In the genomic region with DNA sequence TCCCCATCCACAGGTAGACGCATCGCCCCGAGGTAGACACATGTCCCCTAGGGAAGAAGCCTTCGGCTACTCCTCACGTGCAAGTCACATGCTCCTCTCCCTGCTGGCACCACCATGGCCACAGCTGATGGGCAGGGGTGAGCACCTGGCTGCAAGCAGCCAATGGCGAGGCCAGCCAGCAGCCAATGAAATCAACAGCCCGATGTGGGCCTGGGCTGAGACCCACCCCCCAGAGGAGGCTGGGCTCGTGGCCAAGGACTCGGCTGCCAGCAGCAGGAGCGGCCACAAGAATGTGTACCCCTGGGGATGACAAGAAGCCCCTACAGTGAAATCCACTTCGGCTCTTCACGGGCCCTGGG, we compare ENCODE assay signal across 1 cellular context.
TF ChIP-seq lines count a peak whose summit lies in the region.

No MANE protein-coding gene starts in this region.

TF ChIP-seq in WTC11, 78 proteins besides CTCF, POLR2A, EP300 and RAD21 (continued from another document):
- TF ChIP-seq CBFB (CRISPR knock-in tag; IDR thresholded peaks at IDR 0.05; ENCODE audit: low read depth) (no peak), NR1H2 (CRISPR knock-in tag; IDR thresholded peaks at IDR 0.05) (no peak), TEAD1 (CRISPR knock-in tag; IDR thresholded peaks at IDR 0.05) (no peak), ZNF317 (CRISPR knock-in tag; IDR thresholded peaks at IDR 0.05; ENCODE audit: borderline replicate concordance, low read depth) (no peak), RORB (CRISPR knock-in tag; IDR thresholded peaks at IDR 0.05) (no peak), HMGA2 (CRISPR knock-in tag; IDR thresholded peaks at IDR 0.05) (no peak), NR2C2 (CRISPR knock-in tag; IDR thresholded peaks at IDR 0.05) (no peak), RELA (CRISPR knock-in tag; IDR thresholded peaks at IDR 0.05; ENCODE audit: borderline replicate concordance) (no peak), PRRX2 (CRISPR knock-in tag; IDR thresholded peaks at IDR 0.05) (no peak), KAT7 (CRISPR knock-in tag; IDR thresholded peaks at IDR 0.05; ENCODE audit: borderline replicate concordance) (no peak), ZNF396 (CRISPR knock-in tag; IDR thresholded peaks at IDR 0.05; ENCODE audit: borderline replicate concordance) (no peak), FOXK1 (CRISPR knock-in tag; IDR thresholded peaks at IDR 0.05) (no peak; the same call in 1 of the 2 replicates), ZNF219 (CRISPR knock-in tag; IDR thresholded peaks at IDR 0.05; ENCODE audit: borderline replicate concordance) (no peak), GRHL2 (CRISPR knock-in tag; IDR thresholded peaks at IDR 0.05; ENCODE audit: insufficient replicate concordance, severe bottlenecking) (no peak), ZNF232 (CRISPR knock-in tag; IDR thresholded peaks at IDR 0.05) (no peak), FOXP1 (CRISPR knock-in tag; IDR thresholded peaks at IDR 0.05; ENCODE audit: borderline replicate concordance) (peak; percentile 47; the same call in 1 of the 2 replicates), ZNF121 (CRISPR knock-in tag; IDR thresholded peaks at IDR 0.05) (no peak), SP1 (CRISPR knock-in tag; conservative IDR thresholded peaks at IDR 0.05) (no peak)
- TF ChIP-seq, protein P1, sequence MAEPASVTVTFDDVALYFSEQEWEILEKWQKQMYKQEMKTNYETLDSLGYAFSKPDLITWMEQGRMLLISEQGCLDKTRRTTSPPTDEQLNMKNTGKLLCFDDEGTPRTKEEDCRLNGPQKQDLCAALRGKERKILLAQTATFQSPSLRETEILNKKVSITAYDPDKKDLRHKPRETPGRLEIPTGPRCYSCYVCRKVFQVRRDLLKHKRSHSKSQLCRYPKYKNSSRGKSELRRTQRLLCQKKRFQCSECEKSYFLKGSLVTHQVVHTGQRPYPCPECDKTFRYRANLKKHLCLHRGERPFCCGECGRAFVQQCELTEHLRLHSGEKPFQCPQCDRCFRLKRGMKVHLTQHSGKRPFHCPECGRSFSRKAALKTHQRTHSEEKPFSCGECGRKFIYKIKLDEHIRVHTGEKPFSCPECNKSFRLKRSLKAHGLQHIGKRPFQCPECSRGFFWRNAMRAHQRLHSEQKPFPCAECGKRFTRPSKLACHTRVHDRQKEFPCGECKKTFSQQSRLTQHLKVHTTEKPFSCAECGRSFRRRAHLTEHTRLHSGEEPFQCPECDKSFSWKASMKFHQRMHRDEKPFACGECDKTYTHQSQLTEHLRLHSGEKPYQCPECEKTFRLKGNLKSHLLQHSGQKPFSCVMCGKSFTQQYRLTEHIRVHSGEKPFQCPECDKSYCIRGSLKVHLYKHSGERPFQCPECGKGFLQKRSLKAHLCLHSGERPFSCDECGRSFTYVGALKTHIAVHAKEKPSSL (CRISPR knock-in tag; conservative IDR thresholded peaks at IDR 0.05): no peak
- TF ChIP-seq, protein P2, sequence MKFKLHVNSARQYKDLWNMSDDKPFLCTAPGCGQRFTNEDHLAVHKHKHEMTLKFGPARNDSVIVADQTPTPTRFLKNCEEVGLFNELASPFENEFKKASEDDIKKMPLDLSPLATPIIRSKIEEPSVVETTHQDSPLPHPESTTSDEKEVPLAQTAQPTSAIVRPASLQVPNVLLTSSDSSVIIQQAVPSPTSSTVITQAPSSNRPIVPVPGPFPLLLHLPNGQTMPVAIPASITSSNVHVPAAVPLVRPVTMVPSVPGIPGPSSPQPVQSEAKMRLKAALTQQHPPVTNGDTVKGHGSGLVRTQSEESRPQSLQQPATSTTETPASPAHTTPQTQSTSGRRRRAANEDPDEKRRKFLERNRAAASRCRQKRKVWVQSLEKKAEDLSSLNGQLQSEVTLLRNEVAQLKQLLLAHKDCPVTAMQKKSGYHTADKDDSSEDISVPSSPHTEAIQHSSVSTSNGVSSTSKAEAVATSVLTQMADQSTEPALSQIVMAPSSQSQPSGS (CRISPR knock-in tag; IDR thresholded peaks at IDR 0.05; ENCODE audit: borderline replicate concordance, low read depth): no peak
- TF ChIP-seq, protein P3, sequence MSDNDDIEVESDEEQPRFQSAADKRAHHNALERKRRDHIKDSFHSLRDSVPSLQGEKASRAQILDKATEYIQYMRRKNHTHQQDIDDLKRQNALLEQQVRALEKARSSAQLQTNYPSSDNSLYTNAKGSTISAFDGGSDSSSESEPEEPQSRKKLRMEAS (CRISPR knock-in tag; IDR thresholded peaks at IDR 0.05): peak; percentile 44; the same call in 1 of the 2 replicates
- TF ChIP-seq, protein P4, sequence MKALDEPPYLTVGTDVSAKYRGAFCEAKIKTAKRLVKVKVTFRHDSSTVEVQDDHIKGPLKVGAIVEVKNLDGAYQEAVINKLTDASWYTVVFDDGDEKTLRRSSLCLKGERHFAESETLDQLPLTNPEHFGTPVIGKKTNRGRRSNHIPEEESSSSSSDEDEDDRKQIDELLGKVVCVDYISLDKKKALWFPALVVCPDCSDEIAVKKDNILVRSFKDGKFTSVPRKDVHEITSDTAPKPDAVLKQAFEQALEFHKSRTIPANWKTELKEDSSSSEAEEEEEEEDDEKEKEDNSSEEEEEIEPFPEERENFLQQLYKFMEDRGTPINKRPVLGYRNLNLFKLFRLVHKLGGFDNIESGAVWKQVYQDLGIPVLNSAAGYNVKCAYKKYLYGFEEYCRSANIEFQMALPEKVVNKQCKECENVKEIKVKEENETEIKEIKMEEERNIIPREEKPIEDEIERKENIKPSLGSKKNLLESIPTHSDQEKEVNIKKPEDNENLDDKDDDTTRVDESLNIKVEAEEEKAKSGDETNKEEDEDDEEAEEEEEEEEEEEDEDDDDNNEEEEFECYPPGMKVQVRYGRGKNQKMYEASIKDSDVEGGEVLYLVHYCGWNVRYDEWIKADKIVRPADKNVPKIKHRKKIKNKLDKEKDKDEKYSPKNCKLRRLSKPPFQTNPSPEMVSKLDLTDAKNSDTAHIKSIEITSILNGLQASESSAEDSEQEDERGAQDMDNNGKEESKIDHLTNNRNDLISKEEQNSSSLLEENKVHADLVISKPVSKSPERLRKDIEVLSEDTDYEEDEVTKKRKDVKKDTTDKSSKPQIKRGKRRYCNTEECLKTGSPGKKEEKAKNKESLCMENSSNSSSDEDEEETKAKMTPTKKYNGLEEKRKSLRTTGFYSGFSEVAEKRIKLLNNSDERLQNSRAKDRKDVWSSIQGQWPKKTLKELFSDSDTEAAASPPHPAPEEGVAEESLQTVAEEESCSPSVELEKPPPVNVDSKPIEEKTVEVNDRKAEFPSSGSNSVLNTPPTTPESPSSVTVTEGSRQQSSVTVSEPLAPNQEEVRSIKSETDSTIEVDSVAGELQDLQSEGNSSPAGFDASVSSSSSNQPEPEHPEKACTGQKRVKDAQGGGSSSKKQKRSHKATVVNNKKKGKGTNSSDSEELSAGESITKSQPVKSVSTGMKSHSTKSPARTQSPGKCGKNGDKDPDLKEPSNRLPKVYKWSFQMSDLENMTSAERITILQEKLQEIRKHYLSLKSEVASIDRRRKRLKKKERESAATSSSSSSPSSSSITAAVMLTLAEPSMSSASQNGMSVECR (CRISPR knock-in tag; IDR thresholded peaks at IDR 0.05; ENCODE audit: borderline replicate concordance): no peak
- TF ChIP-seq, protein P5, sequence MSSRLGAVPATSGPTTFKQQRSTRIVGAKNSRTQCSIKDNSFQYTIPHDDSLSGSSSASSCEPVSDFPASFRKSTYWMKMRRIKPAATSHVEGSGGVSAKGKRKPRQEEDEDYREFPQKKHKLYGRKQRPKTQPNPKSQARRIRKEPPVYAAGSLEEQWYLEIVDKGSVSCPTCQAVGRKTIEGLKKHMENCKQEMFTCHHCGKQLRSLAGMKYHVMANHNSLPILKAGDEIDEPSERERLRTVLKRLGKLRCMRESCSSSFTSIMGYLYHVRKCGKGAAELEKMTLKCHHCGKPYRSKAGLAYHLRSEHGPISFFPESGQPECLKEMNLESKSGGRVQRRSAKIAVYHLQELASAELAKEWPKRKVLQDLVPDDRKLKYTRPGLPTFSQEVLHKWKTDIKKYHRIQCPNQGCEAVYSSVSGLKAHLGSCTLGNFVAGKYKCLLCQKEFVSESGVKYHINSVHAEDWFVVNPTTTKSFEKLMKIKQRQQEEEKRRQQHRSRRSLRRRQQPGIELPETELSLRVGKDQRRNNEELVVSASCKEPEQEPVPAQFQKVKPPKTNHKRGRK (CRISPR knock-in tag; IDR thresholded peaks at IDR 0.05; ENCODE audit: borderline replicate concordance): peak; percentile 61; the same call in 1 of the 2 replicates
- TF ChIP-seq, protein P6, sequence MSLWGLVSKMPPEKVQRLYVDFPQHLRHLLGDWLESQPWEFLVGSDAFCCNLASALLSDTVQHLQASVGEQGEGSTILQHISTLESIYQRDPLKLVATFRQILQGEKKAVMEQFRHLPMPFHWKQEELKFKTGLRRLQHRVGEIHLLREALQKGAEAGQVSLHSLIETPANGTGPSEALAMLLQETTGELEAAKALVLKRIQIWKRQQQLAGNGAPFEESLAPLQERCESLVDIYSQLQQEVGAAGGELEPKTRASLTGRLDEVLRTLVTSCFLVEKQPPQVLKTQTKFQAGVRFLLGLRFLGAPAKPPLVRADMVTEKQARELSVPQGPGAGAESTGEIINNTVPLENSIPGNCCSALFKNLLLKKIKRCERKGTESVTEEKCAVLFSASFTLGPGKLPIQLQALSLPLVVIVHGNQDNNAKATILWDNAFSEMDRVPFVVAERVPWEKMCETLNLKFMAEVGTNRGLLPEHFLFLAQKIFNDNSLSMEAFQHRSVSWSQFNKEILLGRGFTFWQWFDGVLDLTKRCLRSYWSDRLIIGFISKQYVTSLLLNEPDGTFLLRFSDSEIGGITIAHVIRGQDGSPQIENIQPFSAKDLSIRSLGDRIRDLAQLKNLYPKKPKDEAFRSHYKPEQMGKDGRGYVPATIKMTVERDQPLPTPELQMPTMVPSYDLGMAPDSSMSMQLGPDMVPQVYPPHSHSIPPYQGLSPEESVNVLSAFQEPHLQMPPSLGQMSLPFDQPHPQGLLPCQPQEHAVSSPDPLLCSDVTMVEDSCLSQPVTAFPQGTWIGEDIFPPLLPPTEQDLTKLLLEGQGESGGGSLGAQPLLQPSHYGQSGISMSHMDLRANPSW (CRISPR knock-in tag; conservative IDR thresholded peaks at IDR 0.05; ENCODE audit: low read depth): no peak
- TF ChIP-seq, protein P7, sequence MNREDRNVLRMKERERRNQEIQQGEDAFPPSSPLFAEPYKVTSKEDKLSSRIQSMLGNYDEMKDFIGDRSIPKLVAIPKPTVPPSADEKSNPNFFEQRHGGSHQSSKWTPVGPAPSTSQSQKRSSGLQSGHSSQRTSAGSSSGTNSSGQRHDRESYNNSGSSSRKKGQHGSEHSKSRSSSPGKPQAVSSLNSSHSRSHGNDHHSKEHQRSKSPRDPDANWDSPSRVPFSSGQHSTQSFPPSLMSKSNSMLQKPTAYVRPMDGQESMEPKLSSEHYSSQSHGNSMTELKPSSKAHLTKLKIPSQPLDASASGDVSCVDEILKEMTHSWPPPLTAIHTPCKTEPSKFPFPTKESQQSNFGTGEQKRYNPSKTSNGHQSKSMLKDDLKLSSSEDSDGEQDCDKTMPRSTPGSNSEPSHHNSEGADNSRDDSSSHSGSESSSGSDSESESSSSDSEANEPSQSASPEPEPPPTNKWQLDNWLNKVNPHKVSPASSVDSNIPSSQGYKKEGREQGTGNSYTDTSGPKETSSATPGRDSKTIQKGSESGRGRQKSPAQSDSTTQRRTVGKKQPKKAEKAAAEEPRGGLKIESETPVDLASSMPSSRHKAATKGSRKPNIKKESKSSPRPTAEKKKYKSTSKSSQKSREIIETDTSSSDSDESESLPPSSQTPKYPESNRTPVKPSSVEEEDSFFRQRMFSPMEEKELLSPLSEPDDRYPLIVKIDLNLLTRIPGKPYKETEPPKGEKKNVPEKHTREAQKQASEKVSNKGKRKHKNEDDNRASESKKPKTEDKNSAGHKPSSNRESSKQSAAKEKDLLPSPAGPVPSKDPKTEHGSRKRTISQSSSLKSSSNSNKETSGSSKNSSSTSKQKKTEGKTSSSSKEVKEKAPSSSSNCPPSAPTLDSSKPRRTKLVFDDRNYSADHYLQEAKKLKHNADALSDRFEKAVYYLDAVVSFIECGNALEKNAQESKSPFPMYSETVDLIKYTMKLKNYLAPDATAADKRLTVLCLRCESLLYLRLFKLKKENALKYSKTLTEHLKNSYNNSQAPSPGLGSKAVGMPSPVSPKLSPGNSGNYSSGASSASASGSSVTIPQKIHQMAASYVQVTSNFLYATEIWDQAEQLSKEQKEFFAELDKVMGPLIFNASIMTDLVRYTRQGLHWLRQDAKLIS (CRISPR knock-in tag; IDR thresholded peaks at IDR 0.05; ENCODE audit: borderline replicate concordance): no peak
- TF ChIP-seq, protein P8, sequence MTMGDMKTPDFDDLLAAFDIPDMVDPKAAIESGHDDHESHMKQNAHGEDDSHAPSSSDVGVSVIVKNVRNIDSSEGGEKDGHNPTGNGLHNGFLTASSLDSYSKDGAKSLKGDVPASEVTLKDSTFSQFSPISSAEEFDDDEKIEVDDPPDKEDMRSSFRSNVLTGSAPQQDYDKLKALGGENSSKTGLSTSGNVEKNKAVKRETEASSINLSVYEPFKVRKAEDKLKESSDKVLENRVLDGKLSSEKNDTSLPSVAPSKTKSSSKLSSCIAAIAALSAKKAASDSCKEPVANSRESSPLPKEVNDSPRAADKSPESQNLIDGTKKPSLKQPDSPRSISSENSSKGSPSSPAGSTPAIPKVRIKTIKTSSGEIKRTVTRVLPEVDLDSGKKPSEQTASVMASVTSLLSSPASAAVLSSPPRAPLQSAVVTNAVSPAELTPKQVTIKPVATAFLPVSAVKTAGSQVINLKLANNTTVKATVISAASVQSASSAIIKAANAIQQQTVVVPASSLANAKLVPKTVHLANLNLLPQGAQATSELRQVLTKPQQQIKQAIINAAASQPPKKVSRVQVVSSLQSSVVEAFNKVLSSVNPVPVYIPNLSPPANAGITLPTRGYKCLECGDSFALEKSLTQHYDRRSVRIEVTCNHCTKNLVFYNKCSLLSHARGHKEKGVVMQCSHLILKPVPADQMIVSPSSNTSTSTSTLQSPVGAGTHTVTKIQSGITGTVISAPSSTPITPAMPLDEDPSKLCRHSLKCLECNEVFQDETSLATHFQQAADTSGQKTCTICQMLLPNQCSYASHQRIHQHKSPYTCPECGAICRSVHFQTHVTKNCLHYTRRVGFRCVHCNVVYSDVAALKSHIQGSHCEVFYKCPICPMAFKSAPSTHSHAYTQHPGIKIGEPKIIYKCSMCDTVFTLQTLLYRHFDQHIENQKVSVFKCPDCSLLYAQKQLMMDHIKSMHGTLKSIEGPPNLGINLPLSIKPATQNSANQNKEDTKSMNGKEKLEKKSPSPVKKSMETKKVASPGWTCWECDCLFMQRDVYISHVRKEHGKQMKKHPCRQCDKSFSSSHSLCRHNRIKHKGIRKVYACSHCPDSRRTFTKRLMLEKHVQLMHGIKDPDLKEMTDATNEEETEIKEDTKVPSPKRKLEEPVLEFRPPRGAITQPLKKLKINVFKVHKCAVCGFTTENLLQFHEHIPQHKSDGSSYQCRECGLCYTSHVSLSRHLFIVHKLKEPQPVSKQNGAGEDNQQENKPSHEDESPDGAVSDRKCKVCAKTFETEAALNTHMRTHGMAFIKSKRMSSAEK (CRISPR knock-in tag; IDR thresholded peaks at IDR 0.05; ENCODE audit: borderline replicate concordance): no peak
- TF ChIP-seq, protein P9, sequence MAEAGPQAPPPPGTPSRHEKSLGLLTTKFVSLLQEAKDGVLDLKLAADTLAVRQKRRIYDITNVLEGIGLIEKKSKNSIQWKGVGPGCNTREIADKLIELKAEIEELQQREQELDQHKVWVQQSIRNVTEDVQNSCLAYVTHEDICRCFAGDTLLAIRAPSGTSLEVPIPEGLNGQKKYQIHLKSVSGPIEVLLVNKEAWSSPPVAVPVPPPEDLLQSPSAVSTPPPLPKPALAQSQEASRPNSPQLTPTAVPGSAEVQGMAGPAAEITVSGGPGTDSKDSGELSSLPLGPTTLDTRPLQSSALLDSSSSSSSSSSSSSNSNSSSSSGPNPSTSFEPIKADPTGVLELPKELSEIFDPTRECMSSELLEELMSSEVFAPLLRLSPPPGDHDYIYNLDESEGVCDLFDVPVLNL (CRISPR knock-in tag; IDR thresholded peaks at IDR 0.05; ENCODE audit: borderline replicate concordance, low read depth): no peak
- TF ChIP-seq, protein P10, sequence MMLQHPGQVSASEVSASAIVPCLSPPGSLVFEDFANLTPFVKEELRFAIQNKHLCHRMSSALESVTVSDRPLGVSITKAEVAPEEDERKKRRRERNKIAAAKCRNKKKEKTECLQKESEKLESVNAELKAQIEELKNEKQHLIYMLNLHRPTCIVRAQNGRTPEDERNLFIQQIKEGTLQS (CRISPR knock-in tag; conservative IDR thresholded peaks at IDR 0.05): no peak
